ENCODE assay signal across 25 cellular contexts in genomic region chr1:94395231-94395630, GRCh38.
"Had no signal": no experiment of that assay in that cellular context is flagged by ENCODE, and none has a peak within 500 bp of the region (broad histone marks: within the 10 kb centered on the region; RNA-seq: fewer than 3 reads in every experiment).

No MANE protein-coding gene starts in this region.

- H3K36me3 Mint-ChIP-seq: brain, T-cell had no signal

- H3K27ac ChIP-seq: PC-9, SK-N-MC, VCaP had no signal

- H3K4me3 ChIP-seq: PC-9, SK-N-MC had no signal

- FAIRE-seq: astrocyte had no signal

- DNase-seq: activated CD4-positive, alpha-beta memory T cell treated with anti-CD3 and anti-CD28 coated beads, Interleukin-2, amount 10 ng/mL, durations not matched to agents 7 days and 5 days; activated CD4-positive, alpha-beta T cell treated with anti-CD3 and anti-CD28 coated beads for 36 hours; activated CD4-positive, alpha-beta T cell treated with anti-CD3 and anti-CD28 coated beads, Interleukin-2, amount 50 U/mL, for 1 hour; activated gamma-delta T cell; activated naive CD4-positive, alpha-beta T cell treated with anti-CD3 and anti-CD28 coated beads for 36 hours; activated T-cell treated with anti-CD3 and anti-CD28 coated beads for 4 hours; activated T-cell treated with anti-CD3 and anti-CD28 coated beads, Interleukin-2, amount 50 U/mL, for 48 hours; amygdala; NCI-H1105 treated with DMSO at 0.1 percent for 48 hours; NCI-H1436 treated with DMSO at 0.1 percent for 48 hours; NCI-H187; NCI-H2081; NCI-H510A treated with DMSO at 0.1 percent for 48 hours; PC-9; SIG-M5; T-cell; T-helper 2 cell; T1000 had no signal

- H3K27me3 Mint-ChIP-seq: brain had no signal

- H3K4me3 Mint-ChIP-seq: activated CD4-positive, alpha-beta memory T cell treated with anti-CD3 and anti-CD28 coated beads, Interleukin-2, amount 10 ng/mL, durations not matched to agents 7 days and 5 days; activated CD4-positive, alpha-beta T cell treated with anti-CD3 and anti-CD28 coated beads for 36 hours; activated naive CD4-positive, alpha-beta T cell treated with anti-CD3 and anti-CD28 coated beads for 36 hours; activated naive CD8-positive, alpha-beta T cell; activated T-helper 17 cell treated with anti-CD3 and anti-CD28 coated beads, Interleukin-2, amount 50 U/mL, for 72 hours; brain; central memory CD8-positive, alpha-beta T cell; T-cell had no signal

- ATAC-seq: activated CD4-positive, alpha-beta T cell treated with anti-CD3 and anti-CD28 coated beads for 36 hours; activated T-helper 17 cell treated with anti-CD3 and anti-CD28 coated beads, Interleukin-2, amount 50 U/mL, for 72 hours; T-cell had no signal

- H3K4me1 Mint-ChIP-seq: activated CD4-positive, alpha-beta memory T cell treated with anti-CD3 and anti-CD28 coated beads, Interleukin-2, amount 10 ng/mL, durations not matched to agents 7 days and 5 days; activated CD4-positive, alpha-beta T cell treated with anti-CD3 and anti-CD28 coated beads for 36 hours; activated T-helper 17 cell treated with anti-CD3 and anti-CD28 coated beads, Interleukin-2, amount 50 U/mL, for 72 hours; central memory CD8-positive, alpha-beta T cell; T-cell had no signal

- H3K9me3 Mint-ChIP-seq: activated CD4-positive, alpha-beta memory T cell treated with anti-CD3 and anti-CD28 coated beads, Interleukin-2, amount 10 ng/mL, durations not matched to agents 7 days and 5 days; activated naive CD4-positive, alpha-beta T cell treated with anti-CD3 and anti-CD28 coated beads for 36 hours; activated T-helper 17 cell treated with anti-CD3 and anti-CD28 coated beads, Interleukin-2, amount 50 U/mL, for 72 hours; central memory CD8-positive, alpha-beta T cell; T-cell had no signal

- H3K27ac Mint-ChIP-seq: activated CD4-positive, alpha-beta memory T cell treated with anti-CD3 and anti-CD28 coated beads, Interleukin-2, amount 10 ng/mL, durations not matched to agents 7 days and 5 days; activated CD4-positive, alpha-beta T cell treated with anti-CD3 and anti-CD28 coated beads for 36 hours; activated naive CD4-positive, alpha-beta T cell treated with anti-CD3 and anti-CD28 coated beads for 36 hours; activated naive CD8-positive, alpha-beta T cell; activated T-helper 17 cell treated with anti-CD3 and anti-CD28 coated beads, Interleukin-2, amount 50 U/mL, for 72 hours; brain; T-cell had no signal
